9 cellular contexts compared by ENCODE assay signal in the genomic region with DNA sequence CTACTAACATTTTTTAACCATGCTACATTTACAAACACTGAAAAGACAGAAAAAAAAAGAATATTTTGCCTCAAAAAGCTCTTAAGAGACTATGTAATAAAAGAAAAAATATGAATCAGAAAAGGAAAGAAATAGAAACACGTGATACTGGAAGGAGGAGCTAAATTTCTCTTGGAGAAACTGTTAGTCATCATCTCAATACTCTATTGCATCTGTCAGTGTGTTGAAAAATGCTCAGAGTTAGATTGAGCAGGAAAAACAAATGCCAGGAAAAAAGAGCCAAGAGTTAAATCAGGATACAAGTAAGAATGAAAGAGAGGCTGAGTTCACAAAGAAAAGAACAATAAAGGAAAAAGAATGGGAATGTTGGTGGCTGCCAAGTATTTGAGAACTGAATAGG. TPM values are rescaled to one million over a fixed set of nuclear protein-coding genes. Genes with fewer than 3 reads are reported as not detected.
DNase-seq lines count a peak whose midpoint lies in the region; ATAC-seq and TF ChIP-seq lines count a peak whose summit lies in the region.
"Had no signal": no experiment of that assay in that cellular context is flagged by ENCODE, and none has a peak within 500 bp of the region (broad histone marks: within the 10 kb centered on the region; RNA-seq: fewer than 3 reads in every experiment).

No MANE protein-coding gene starts in this region.

- H3K18ac ChIP-seq in mesenchymal stem cell (ENCODE audit: low read depth in 1 of 2, low read length in 2 of 2), result no peak overlapping the region

- no peaks in the 10 kb centered on the region for H3K36me3 ChIP-seq in CD8-positive, alpha-beta memory T cell (ENCODE audit: insufficient read depth, low read length)
- H3K36me3 ChIP-seq in KMS-11 (ENCODE audit: insufficient read depth) (no peaks in the 10 kb centered on the region), mesenchymal stem cell (ENCODE audit: control insufficient read depth in 1 of 2, insufficient read depth in 2 of 2, low read depth in 1 of 2, low read length in 2 of 2) (peaks cover 0 to 5% of the 10 kb centered on the region in 2 experiments), tibial nerve (no peaks in the 10 kb centered on the region)

- peaks cover 28 to 43% (median 39%) of the 10 kb centered on the region in 3 donors for H3K4me1 Mint-ChIP-seq in CD8-positive, alpha-beta memory T cell
- H3K4me1 Mint-ChIP-seq in activated naive CD8-positive, alpha-beta T cell treated with anti-CD3 and anti-CD28 coated beads, Interleukin-2, amount 50 U/mL, for 24 hours, result peaks cover 36% of the 10 kb centered on the region

- no peaks in the 10 kb centered on the region for H3K27me3 Mint-ChIP-seq in CD8-positive, alpha-beta memory T cell
- no peaks in the 10 kb centered on the region for H3K27me3 Mint-ChIP-seq in activated naive CD8-positive, alpha-beta T cell treated with anti-CD3 and anti-CD28 coated beads, Interleukin-2, amount 50 U/mL, for 24 hours

- H3K36me3 Mint-ChIP-seq in CD8-positive, alpha-beta memory T cell, result peaks cover 0 to 29% (median 4%) of the 10 kb centered on the region in 3 donors
- H3K36me3 Mint-ChIP-seq in activated naive CD8-positive, alpha-beta T cell treated with anti-CD3 and anti-CD28 coated beads, Interleukin-2, amount 50 U/mL, for 24 hours (ENCODE audit: low read depth), result peaks cover 5% of the 10 kb centered on the region

- H2BK15ac ChIP-seq in mesenchymal stem cell (ENCODE audit: low read depth, poor library complexity, severe bottlenecking), result no peak overlapping the region

- H2BK5ac ChIP-seq in mesenchymal stem cell (ENCODE audit: low read depth, low read length, poor library complexity, severe bottlenecking), result no peak overlapping the region

- no peak overlapping the region for H3K14ac ChIP-seq in mesenchymal stem cell (ENCODE audit: low read length in 2 of 2)

- H4K8ac ChIP-seq in mesenchymal stem cell (ENCODE audit: low read length), result no peak overlapping the region

- peaks cover 6% of the 10 kb centered on the region for H3K79me1 ChIP-seq in mesenchymal stem cell (replicated peaks; ENCODE audit: low read length, poor library complexity, severe bottlenecking)

- no peak overlapping the region for H2BK120ac ChIP-seq in mesenchymal stem cell (ENCODE audit: low read depth, low read length)

- no peak for DNase-seq in CD8-positive, alpha-beta memory T cell
- no peak for DNase-seq in activated naive CD8-positive, alpha-beta T cell treated with anti-CD3 and anti-CD28 coated beads, Interleukin-2, amount 50 U/mL, for 24 hours
- DNase-seq in mesenchymal stem cell (peak; percentile 59), NCI-H187 (lab: John Stamatoyannopoulos, UW) (no peak), tibial nerve (ENCODE audit: low spot score in 2 of 2) (no peak)
- DNase-seq: activated CD4-positive, alpha-beta T cell treated with anti-CD3 and anti-CD28 coated beads for 1 hour had no signal

- no peak overlapping the region for H3K27ac ChIP-seq in CD8-positive, alpha-beta memory T cell (ENCODE audit: low read depth, low read length)
- H3K27ac ChIP-seq in KMS-11, result peak overlapping the region; percentile 72
- H3K27ac ChIP-seq in mesenchymal stem cell (ENCODE audit: low read length, poor library complexity, severe bottlenecking), result no peak overlapping the region
- no peak overlapping the region for H3K27ac ChIP-seq in tibial nerve

- H2BK12ac ChIP-seq in mesenchymal stem cell (ENCODE audit: low read length in 2 of 2), result no peak overlapping the region

- no peak for TF ChIP-seq EP300 in tibial nerve (IDR thresholded peaks at IDR 0.05)

- H3K9me3 Mint-ChIP-seq in CD8-positive, alpha-beta memory T cell, result no peaks in the 10 kb centered on the region
- no peaks in the 10 kb centered on the region for H3K9me3 Mint-ChIP-seq in activated naive CD8-positive, alpha-beta T cell treated with anti-CD3 and anti-CD28 coated beads, Interleukin-2, amount 50 U/mL, for 24 hours

- H3K27ac Mint-ChIP-seq in CD8-positive, alpha-beta memory T cell, result peak overlapping the region in 6 of 8 donors; percentile 25 to 88 (median 61)
- H3K27ac Mint-ChIP-seq in activated naive CD8-positive, alpha-beta T cell treated with anti-CD3 and anti-CD28 coated beads, Interleukin-2, amount 50 U/mL, for 24 hours, result no peak overlapping the region

- no peaks in the 10 kb centered on the region for H4K20me1 ChIP-seq in KMS-11 (ENCODE audit: insufficient read depth)

- TF ChIP-seq POLR2A in tibial nerve (IDR thresholded peaks at IDR 0.05), result no peak

- TF ChIP-seq CTCF in KMS-11 (conservative IDR thresholded peaks at IDR 0.05; ENCODE audit: low read depth, low read length) (no peak), tibial nerve (IDR thresholded peaks at IDR 0.05) (no peak)

- no peak for ATAC-seq in activated naive CD8-positive, alpha-beta T cell treated with anti-CD3 and anti-CD28 coated beads, Interleukin-2, amount 50 U/mL, for 24 hours
- ATAC-seq in GM19395 (IDR thresholded peaks at IDR 0.05; ENCODE audit: unreplicated experiment), result no peak
- no peak for ATAC-seq in GM21390 (IDR thresholded peaks at IDR 0.05; ENCODE audit: unreplicated experiment)

- H2AFZ ChIP-seq in KMS-11 (ENCODE audit: low read depth) (no peak overlapping the region), mesenchymal stem cell (ENCODE audit: low read depth, low read length) (no peak overlapping the region)

- peaks cover 20% of the 10 kb centered on the region for H3K4me1 ChIP-seq in CD8-positive, alpha-beta memory T cell (ENCODE audit: insufficient read depth, low read length)
- peaks cover 48% of the 10 kb centered on the region for H3K4me1 ChIP-seq in KMS-11 (ENCODE audit: low read depth, poor library complexity, severe bottlenecking)
- H3K4me1 ChIP-seq in mesenchymal stem cell (ENCODE audit: control insufficient read depth, insufficient read depth, low read depth, low read length), result peaks cover 5% of the 10 kb centered on the region
- H3K4me1 ChIP-seq in tibial nerve, result peaks cover 0 to 52% (median 12%) of the 10 kb centered on the region in 4 donors

- H3K4me2 ChIP-seq in KMS-11, result peak overlapping the region; percentile 88
- H3K4me2 ChIP-seq in mesenchymal stem cell (ENCODE audit: low read length, poor library complexity, severe bottlenecking), result no peak overlapping the region

- no peak overlapping the region for H4K91ac ChIP-seq in mesenchymal stem cell (ENCODE audit: low read length)

- CTCF ChIA-PET in CD8-positive, alpha-beta memory T cell (lab: Charles Lee), result no interaction called here

- H3K9ac ChIP-seq in KMS-11 (peak overlapping the region; percentile 68), mesenchymal stem cell (ENCODE audit: low read length) (no peak overlapping the region)

- no peak overlapping the region for H2AK5ac ChIP-seq in mesenchymal stem cell (ENCODE audit: low read length, severe bottlenecking)

- H3K9me3 ChIP-seq in CD8-positive, alpha-beta memory T cell (ENCODE audit: low read length), result no peaks in the 10 kb centered on the region
- H3K9me3 ChIP-seq in mesenchymal stem cell (ENCODE audit: control insufficient read depth, low read length), result no peaks in the 10 kb centered on the region
- no peaks in the 10 kb centered on the region for H3K9me3 ChIP-seq in tibial nerve

- H3K23ac ChIP-seq in mesenchymal stem cell (ENCODE audit: low read length in 2 of 2), result no peak overlapping the region

- peaks cover 67% of the 10 kb centered on the region for H3K79me2 ChIP-seq in KMS-11 (ENCODE audit: insufficient read depth, low read depth)

- H3K27me3 ChIP-seq in CD8-positive, alpha-beta memory T cell (ENCODE audit: insufficient read depth, low read length, poor library complexity, severe bottlenecking), result no peaks in the 10 kb centered on the region
- H3K27me3 ChIP-seq in KMS-11 (ENCODE audit: insufficient read depth, low read depth), result no peaks in the 10 kb centered on the region
- no peaks in the 10 kb centered on the region for H3K27me3 ChIP-seq in mesenchymal stem cell (ENCODE audit: control insufficient read depth in 1 of 2, insufficient read depth in 1 of 2, low read length in 2 of 2)
- H3K27me3 ChIP-seq in tibial nerve, result no peaks in the 10 kb centered on the region

- no peak overlapping the region for H3K4me3 ChIP-seq in CD8-positive, alpha-beta memory T cell (ENCODE audit: low read length)
- H3K4me3 ChIP-seq in KMS-11 (IDR thresholded peaks at IDR 0.05; ENCODE audit: insufficient read depth, low read depth, low read length), result no peak overlapping the region
- H3K4me3 ChIP-seq in mesenchymal stem cell (ENCODE audit: insufficient read depth in 1 of 2, low read depth in 1 of 2, low read length in 2 of 2), result no peak overlapping the region
- no peak overlapping the region for H3K4me3 ChIP-seq in tibial nerve

- H3K4me3 Mint-ChIP-seq in CD8-positive, alpha-beta memory T cell, result peak overlapping the region in 2 of 7 donors; percentile 18 to 92
- H3K4me3 Mint-ChIP-seq in activated naive CD8-positive, alpha-beta T cell treated with anti-CD3 and anti-CD28 coated beads, Interleukin-2, amount 50 U/mL, for 24 hours, result peak overlapping the region; percentile 47

- POLR2A ChIA-PET in CD8-positive, alpha-beta memory T cell (lab: Charles Lee), result no interaction called here

- H3K4ac ChIP-seq in mesenchymal stem cell (ENCODE audit: low read depth in 1 of 2, low read length in 2 of 2), result no peak overlapping the region

- WGBS in mesenchymal stem cell, result 0% methylated on average over 1 of the region's 1 CpG
- WGBS in tibial nerve, 2 donors, result 4 to 17% methylated on average over 1 of the region's 1 CpG

RNA-seq across cellular contexts. Expression of a gene that starts 2.6 kb away (rescaled TPM):
- total RNA-seq in CD8-positive, alpha-beta memory T cell, result 10 to 100 TPM; 16.5 to 17.3 TPM
- polyA plus RNA-seq in CD8-positive, alpha-beta memory T cell, result 19.5 TPM
- 20.5 TPM for polyA plus RNA-seq in mesenchymal stem cell (2013, experiment 1 of 2)
- 21.7 TPM for polyA plus RNA-seq in mesenchymal stem cell (2013, experiment 2 of 2)
- total RNA-seq in tibial nerve, result 10 to 100 TPM; 18.3 to 32.2 (median 28.5) TPM
